Comparison of ENCODE assay signal across 8 cellular contexts in the genomic region with DNA sequence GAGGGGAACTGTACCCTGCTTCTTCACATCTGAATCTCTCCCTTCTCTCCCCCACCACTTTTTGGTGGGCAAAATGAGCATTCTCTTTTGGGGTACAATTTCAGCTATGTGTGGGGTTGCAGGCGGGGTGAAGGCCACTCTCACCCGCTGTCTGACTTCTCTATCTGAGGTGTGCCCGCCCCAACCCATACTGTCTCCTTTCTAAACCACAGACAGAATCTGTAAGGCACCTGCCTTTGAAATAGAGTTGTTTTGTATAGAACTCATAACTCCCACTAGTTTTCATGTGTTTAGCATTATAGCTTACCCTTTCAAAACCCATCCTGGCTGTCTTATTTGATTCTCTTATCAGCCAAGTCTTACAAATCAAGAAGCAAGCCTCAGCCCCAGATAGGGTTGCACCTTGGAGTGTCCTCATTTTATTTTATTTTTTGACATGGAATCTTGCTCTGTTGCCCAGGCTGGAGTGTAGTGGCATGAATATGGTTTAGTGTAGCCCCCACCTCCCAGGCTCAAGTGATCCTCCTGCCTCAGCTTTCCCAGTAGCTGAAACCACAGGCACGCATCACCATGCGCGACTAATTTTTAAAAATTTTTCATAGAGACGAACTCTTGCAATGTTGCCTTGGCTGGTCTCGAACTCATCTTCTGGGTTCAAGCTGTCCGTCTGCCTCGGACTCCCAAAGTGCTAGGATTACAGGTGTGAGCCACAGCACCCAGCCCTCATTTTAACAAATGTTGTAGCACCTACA. TPM values are rescaled to one million over a fixed set of nuclear protein-coding genes. Genes with fewer than 3 reads are reported as not detected.
DNase-seq lines count a peak whose midpoint lies in the region; ATAC-seq and TF ChIP-seq lines count a peak whose summit lies in the region.

No MANE protein-coding gene starts in this region.

- CTCF ChIA-PET in activated naive CD4-positive, alpha-beta T cell treated with anti-CD3 and anti-CD28 coated beads for 36 hours (lab: Charles Lee), result interaction anchor here (1.0 to 13.9 kb wide), 7 partner anchors 7 to 47 kb away, joined by 3 to 237 read pairs (median 5); no protein-coding TSS in a partner anchor

- peaks cover 0 to 2% (median 0%) of the 10 kb centered on the region in 3 donors for H3K27me3 Mint-ChIP-seq in CD14-positive monocyte (ENCODE audit: low read depth in 3 of 3)
- H3K27me3 Mint-ChIP-seq in activated naive CD4-positive, alpha-beta T cell treated with anti-CD3 and anti-CD28 coated beads for 36 hours (ENCODE audit: low read depth), result no peaks in the 10 kb centered on the region

- H3K4me3 Mint-ChIP-seq in CD14-positive monocyte, result no peak overlapping the region
- peak overlapping the region; percentile 62 for H3K4me3 Mint-ChIP-seq in activated naive CD4-positive, alpha-beta T cell treated with anti-CD3 and anti-CD28 coated beads for 36 hours

- H3K4me1 ChIP-seq in muscle layer of duodenum (ENCODE audit: control insufficient read depth in 1 of 2, insufficient read depth in 2 of 2, low read length in 2 of 2), result peaks cover 63 to 69% of the 10 kb centered on the region in 2 donors

- intact Hi-C loops in CD14-positive monocyte (cut with micrococcal nuclease), result no loop called here
- intact Hi-C loops in activated naive CD4-positive, alpha-beta T cell treated with anti-CD3 and anti-CD28 coated beads for 36 hours (cut with micrococcal nuclease), result no loop called here

- no peaks in the 10 kb centered on the region for H3K9me3 Mint-ChIP-seq in CD14-positive monocyte
- H3K9me3 Mint-ChIP-seq in activated naive CD4-positive, alpha-beta T cell treated with anti-CD3 and anti-CD28 coated beads for 36 hours, result no peaks in the 10 kb centered on the region

- H3K27me3 ChIP-seq in muscle layer of duodenum (ENCODE audit: low read depth, low read length), result no peaks in the 10 kb centered on the region

- peaks cover 86% of the 10 kb centered on the region for H3K4me1 Mint-ChIP-seq in CD14-positive monocyte
- peaks cover 94% of the 10 kb centered on the region for H3K4me1 Mint-ChIP-seq in activated naive CD4-positive, alpha-beta T cell treated with anti-CD3 and anti-CD28 coated beads for 36 hours (ENCODE audit: low read depth)

- H3K27ac ChIP-seq in muscle layer of duodenum (ENCODE audit: low read length), result peak overlapping the region; percentile 61

- DNase-seq in CD14-positive monocyte (ENCODE audit: low spot score), result no peak
- peak; percentile 53 for DNase-seq in activated naive CD4-positive, alpha-beta T cell treated with anti-CD3 and anti-CD28 coated beads for 36 hours
- no peak for DNase-seq in NCI-H69 (lab: John Stamatoyannopoulos, UW)
- no peak for DNase-seq in cerebellar cortex (ENCODE audit: low spot score)
- DNase-seq in NCI-H1694 treated with DMSO at 0.1 percent for 48 hours (lab: John Stamatoyannopoulos, UW), result no peak

- TF ChIP-seq CTCF in CD14-positive monocyte (IDR thresholded peaks at IDR 0.05), result no peak

- no peak overlapping the region for H3K4me3 ChIP-seq in muscle layer of duodenum (ENCODE audit: low read depth in 1 of 2, low read length in 2 of 2)

- H3K9me3 ChIP-seq in muscle layer of duodenum (ENCODE audit: control insufficient read depth in 1 of 2, low read length in 2 of 2), result no peaks in the 10 kb centered on the region

- peaks cover 38 to 58% of the 10 kb centered on the region in 2 donors for H3K36me3 Mint-ChIP-seq in CD14-positive monocyte
- peaks cover 14% of the 10 kb centered on the region for H3K36me3 Mint-ChIP-seq in activated naive CD4-positive, alpha-beta T cell treated with anti-CD3 and anti-CD28 coated beads for 36 hours (ENCODE audit: low read depth)

- peaks cover 0 to 3% of the 10 kb centered on the region in 2 donors for H3K36me3 ChIP-seq in muscle layer of duodenum (ENCODE audit: control insufficient read depth in 1 of 2, insufficient read depth in 2 of 2, low read length in 2 of 2)

- H3K27ac Mint-ChIP-seq in CD14-positive monocyte, result peak overlapping the region; percentile 53 to 94 (median 81)
- peak overlapping the region; percentile 86 for H3K27ac Mint-ChIP-seq in activated naive CD4-positive, alpha-beta T cell treated with anti-CD3 and anti-CD28 coated beads for 36 hours

- peak; percentile 37 for ATAC-seq in HG03097 (IDR thresholded peaks at IDR 0.05; ENCODE audit: low FRiP score, unreplicated experiment)
- no peak for ATAC-seq in GM19455 (IDR thresholded peaks at IDR 0.05; ENCODE audit: unreplicated experiment)

RNA-seq across cellular contexts. Expression of a gene that starts 11.9 kb away (rescaled TPM):
- 100 to 1,000 TPM; 123 to 160 TPM for polyA plus RNA-seq in CD14-positive monocyte
- 10 to 100 TPM; 33.5 to 35.5 TPM for total RNA-seq in activated naive CD4-positive, alpha-beta T cell treated with anti-CD3 and anti-CD28 coated beads for 36 hours

RNA-seq across cellular contexts. Expression of a gene that starts 57.7 kb away (rescaled TPM):
- 1 to 10 TPM; 3.4 to 4.1 TPM for polyA plus RNA-seq in CD14-positive monocyte
- 10 to 100 TPM; 17.6 to 17.7 TPM for total RNA-seq in activated naive CD4-positive, alpha-beta T cell treated with anti-CD3 and anti-CD28 coated beads for 36 hours
